ENCODE assay signal across 10 cellular contexts in genomic region chr1:67747667-67748066, GRCh38.
DNase-seq lines count a peak whose midpoint lies in the region; ATAC-seq, FAIRE-seq and TF ChIP-seq lines count a peak whose summit lies in the region.
"Had no signal": no experiment of that assay in that cellular context is flagged by ENCODE, and none has a peak within 500 bp of the region (broad histone marks: within the 10 kb centered on the region; RNA-seq: fewer than 3 reads in every experiment).

No MANE protein-coding gene starts in this region.

- H2AFZ ChIP-seq in astrocyte (ENCODE audit: low read depth, low read length) = no peak overlapping the region

- peaks cover 70% of the 10 kb centered on the region for H3K4me1 Mint-ChIP-seq in astrocyte (ENCODE audit: low read depth, unreplicated experiment)
- H3K4me1 Mint-ChIP-seq: central memory CD8-positive, alpha-beta T cell had no signal

- TF ChIP-seq CTCF in astrocyte (IDR thresholded peaks at IDR 0.05; ENCODE audit: insufficient read depth, low read depth, low read length) = no peak

- H3K79me2 ChIP-seq in astrocyte (ENCODE audit: insufficient read depth, low read length) = peaks cover 77% of the 10 kb centered on the region

- ATAC-seq in HG03571 (IDR thresholded peaks at IDR 0.05; ENCODE audit: unreplicated experiment) (no peak), GM18873 (IDR thresholded peaks at IDR 0.05; ENCODE audit: low FRiP score, unreplicated experiment) (no peak)

- H3K36me3 ChIP-seq in astrocyte (ENCODE audit: insufficient read depth, low read length) = no peaks in the 10 kb centered on the region

- H4K20me1 ChIP-seq in astrocyte (ENCODE audit: insufficient read depth, low read length) = peaks cover 17% of the 10 kb centered on the region

- H3K9me3 ChIP-seq in astrocyte (ENCODE audit: insufficient read depth, low read depth, low read length) = no peaks in the 10 kb centered on the region

- H3K27me3 ChIP-seq in astrocyte (ENCODE audit: insufficient read depth, low read length) = no peaks in the 10 kb centered on the region

- H3K4me3 ChIP-seq in astrocyte (ENCODE audit: insufficient read depth, low read depth, low read length) (no peak overlapping the region), skin epidermis (no peak overlapping the region)

- peaks cover 52% of the 10 kb centered on the region for H3K4me1 ChIP-seq in astrocyte (ENCODE audit: insufficient read depth, low read length)

- FAIRE-seq in astrocyte (lab: Jason Lieb, UNC) = peak; percentile 58

- no peaks in the 10 kb centered on the region for H3K9me3 Mint-ChIP-seq in astrocyte (ENCODE audit: unreplicated experiment)
- H3K9me3 Mint-ChIP-seq: central memory CD8-positive, alpha-beta T cell had no signal

- H3K27ac Mint-ChIP-seq in astrocyte (ENCODE audit: unreplicated experiment) = peak overlapping the region; percentile 98

- H3K27me3 Mint-ChIP-seq in astrocyte (ENCODE audit: low read depth, unreplicated experiment) = no peaks in the 10 kb centered on the region

- peaks cover 2% of the 10 kb centered on the region for H3K36me3 Mint-ChIP-seq in astrocyte (ENCODE audit: low read depth, unreplicated experiment)

- peak overlapping the region; percentile 72 for H3K4me2 ChIP-seq in astrocyte (ENCODE audit: low read length)

- H3K9ac ChIP-seq in astrocyte (ENCODE audit: low read length) = peak overlapping the region; percentile 26

- no peak overlapping the region for H3K4me3 Mint-ChIP-seq in astrocyte (ENCODE audit: unreplicated experiment)
- H3K4me3 Mint-ChIP-seq: central memory CD8-positive, alpha-beta T cell had no signal

- DNase-seq in EL = peak; percentile 90
- peak; percentile 90 for DNase-seq in astrocyte (ENCODE audit: low read depth)
- DNase-seq in hepatic stellate cell (ENCODE audit: low spot score) = peak; percentile 19
- DNase-seq in stimulated activated CD4-positive, alpha-beta T cell treated with anti-CD3 and anti-CD28 coated beads, Interleukin-2, amount 100 ng/mL, for 24 hours = no peak
- no peak for DNase-seq in central memory CD4-positive, alpha-beta T cell
- DNase-seq: NCI-H226 had no signal

- H3K27ac ChIP-seq in astrocyte (ENCODE audit: low read depth, low read length) (peak overlapping the region; percentile 90), skin epidermis (peak overlapping the region in 16 of 21 experiments; percentile 14 to 86 (median 70))

Comparison
In these comparisons a context has a peak if more than half of its experiments do, and no peak if none do; other contexts are left out.
1. DNase-seq: peak in EL (single experiment), astrocyte (single experiment) and hepatic stellate cell (single experiment); none in stimulated activated CD4-positive, alpha-beta T cell treated with anti-CD3 and anti-CD28 coated beads, Interleukin-2, amount 100 ng/mL, for 24 hours (0 of 2) and central memory CD4-positive, alpha-beta T cell (single experiment).